ENCODE assay signal across 14 cellular contexts in genomic region chr4:78784255-78784654, GRCh38. TPM values are rescaled to one million over a fixed set of nuclear protein-coding genes. Genes with fewer than 3 reads are reported as not detected.
A peak's percentile ranks its signal among the peaks of the same experiment; 100 is the strongest.
DNase-seq lines count a peak whose midpoint lies in the region; ATAC-seq and TF ChIP-seq lines count a peak whose summit lies in the region.
"Had no signal": no experiment of that assay in that cellular context is flagged by ENCODE, and none has a peak within 500 bp of the region (broad histone marks: within the 10 kb centered on the region; RNA-seq: fewer than 3 reads in every experiment).

No MANE protein-coding gene starts in this region.

- H3K4me1 ChIP-seq in right atrium auricular region, result peaks cover 0 to 71% of the 10 kb centered on the region in 2 donors

- H3K27ac Mint-ChIP-seq in activated T-helper 2 cell treated with anti-CD3 and anti-CD28 coated beads, Interferon-gamma antibody, Interleukin-2, Interleukin-4, amounts not matched to agents 10 μg/mL and 5 μg/mL and 100 μg/mL, durations not matched to agents 14 hours and 24 hours and 36 hours, result no peak overlapping the region
- H3K27ac Mint-ChIP-seq: T-cell had no signal

- H3K4me1 Mint-ChIP-seq in activated T-helper 2 cell treated with anti-CD3 and anti-CD28 coated beads, Interferon-gamma antibody, Interleukin-2, Interleukin-4, amounts not matched to agents 10 μg/mL and 5 μg/mL and 100 μg/mL, durations not matched to agents 14 hours and 24 hours and 36 hours (ENCODE audit: low read depth), result peaks cover 9% of the 10 kb centered on the region

- no peaks in the 10 kb centered on the region for H3K27me3 ChIP-seq in AG04450 (ENCODE audit: control insufficient read depth, insufficient read depth, low read length)
- H3K27me3 ChIP-seq in right atrium auricular region, result no peaks in the 10 kb centered on the region
- H3K27me3 ChIP-seq: left lung had no signal

- H3K9me3 Mint-ChIP-seq in activated T-helper 2 cell treated with anti-CD3 and anti-CD28 coated beads, Interferon-gamma antibody, Interleukin-2, Interleukin-4, amounts not matched to agents 10 μg/mL and 5 μg/mL and 100 μg/mL, durations not matched to agents 14 hours and 24 hours and 36 hours, result no peaks in the 10 kb centered on the region
- H3K9me3 Mint-ChIP-seq: CD14-positive monocyte, T-cell had no signal

- H3K4me3 ChIP-seq in AG04450 (ENCODE audit: low read depth, low read length), result no peak overlapping the region
- H3K4me3 ChIP-seq in astrocyte of the cerebellum (ENCODE audit: low read depth, low read length), result no peak overlapping the region
- H3K4me3 ChIP-seq in right atrium auricular region, result no peak overlapping the region
- H3K4me3 ChIP-seq: left lung had no signal

- H3K36me3 ChIP-seq in right atrium auricular region, result no peaks in the 10 kb centered on the region
- H3K36me3 ChIP-seq: left lung had no signal

- TF ChIP-seq CTCF in AG04450 (IDR thresholded peaks at IDR 0.05; ENCODE audit: low read depth, low read length) (0 out of 2 replicates have a peak, but pooled peaks have one; percentile 2), astrocyte of the cerebellum (IDR thresholded peaks at IDR 0.05; ENCODE audit: low read depth, low read length, missing control alignments) (no peak), right atrium auricular region (IDR thresholded peaks at IDR 0.05) (no peak), GM10266 (IDR thresholded peaks at IDR 0.05; ENCODE audit: control insufficient read depth, insufficient read depth, low read depth, missing control alignments) (no peak)

- CTCF ChIA-PET in AG04450 (lab: Charles Lee), result interaction anchor here (0.5 to 1.8 kb wide), 3 partner anchors 79 to 88 kb away, joined by 4 to 6 read pairs (median 6); no protein-coding TSS in a partner anchor

- DNase-seq in AG04450 (ENCODE audit: low read depth, low spot score) (peak; percentile 65), HT1080 (ENCODE audit: low read depth) (peak; percentile 51), astrocyte of the cerebellum (ENCODE audit: low read depth) (peak; percentile 68), right atrium auricular region (ENCODE audit: low spot score) (no peak), GM10266 (ENCODE audit: extremely low spot score) (no peak)
- DNase-seq in activated T-helper 2 cell treated with anti-CD3 and anti-CD28 coated beads, Interferon-gamma antibody, Interleukin-2, Interleukin-4, amounts not matched to agents 10 μg/mL and 5 μg/mL and 100 μg/mL, durations not matched to agents 14 hours and 24 hours and 36 hours (ENCODE audit: low spot score), result no peak
- DNase-seq: activated CD8-positive, alpha-beta memory T cell treated with anti-CD3 and anti-CD28 coated beads, Interleukin-2, amount 50 U/mL, for 48 hours; left lung; NCI-H2171; stimulated activated CD4-positive, alpha-beta T cell treated with anti-CD3 and anti-CD28 coated beads, Interleukin-15, amount 100 ng/mL, for 24 hours; T-cell had no signal

- in situ Hi-C loops in astrocyte of the cerebellum (cut with HindIII; ENCODE audit: low sequenced_read_pairs), result no loop called here

- H3K9me3 ChIP-seq in AG04450 (ENCODE audit: control insufficient read depth, insufficient read depth, low read length), result no peaks in the 10 kb centered on the region
- H3K9me3 ChIP-seq in right atrium auricular region, result no peaks in the 10 kb centered on the region
- H3K9me3 ChIP-seq: left lung had no signal

- H3K36me3 Mint-ChIP-seq in activated T-helper 2 cell treated with anti-CD3 and anti-CD28 coated beads, Interferon-gamma antibody, Interleukin-2, Interleukin-4, amounts not matched to agents 10 μg/mL and 5 μg/mL and 100 μg/mL, durations not matched to agents 14 hours and 24 hours and 36 hours (ENCODE audit: low read depth), result peaks cover 3% of the 10 kb centered on the region

- ATAC-seq in HG03520 (IDR thresholded peaks at IDR 0.05; ENCODE audit: unreplicated experiment), result no peak
- ATAC-seq in HG03196 (IDR thresholded peaks at IDR 0.05; ENCODE audit: unreplicated experiment), result no peak
- ATAC-seq: left lung, T-cell had no signal

- H3K4me3 Mint-ChIP-seq in activated T-helper 2 cell treated with anti-CD3 and anti-CD28 coated beads, Interferon-gamma antibody, Interleukin-2, Interleukin-4, amounts not matched to agents 10 μg/mL and 5 μg/mL and 100 μg/mL, durations not matched to agents 14 hours and 24 hours and 36 hours (ENCODE audit: low read depth), result no peak overlapping the region
- H3K4me3 Mint-ChIP-seq: CD14-positive monocyte, T-cell had no signal

- POLR2A ChIA-PET in AG04450 (lab: Yijun Ruan, JAX), result interaction anchor here (1.0 kb wide), 1 partner anchor 215 kb away, joined by 3 read pairs; no protein-coding TSS in a partner anchor

- H3K27ac ChIP-seq in AG04450 (ENCODE audit: low read depth, low read length) (no peak overlapping the region), right atrium auricular region (peak overlapping the region; percentile 56 to 100)

- no peaks in the 10 kb centered on the region for H3K27me3 Mint-ChIP-seq in activated T-helper 2 cell treated with anti-CD3 and anti-CD28 coated beads, Interferon-gamma antibody, Interleukin-2, Interleukin-4, amounts not matched to agents 10 μg/mL and 5 μg/mL and 100 μg/mL, durations not matched to agents 14 hours and 24 hours and 36 hours (ENCODE audit: low read depth)
- H3K27me3 Mint-ChIP-seq: T-cell had no signal

- intact Hi-C loops in activated T-helper 2 cell treated with anti-CD3 and anti-CD28 coated beads, Interferon-gamma antibody, Interleukin-2, Interleukin-4, amounts not matched to agents 10 μg/mL and 5 μg/mL and 100 μg/mL, durations not matched to agents 14 hours and 24 hours and 36 hours (cut with micrococcal nuclease), result no loop called here

RNA-seq across cellular contexts. Expression of gene BMP2K, which starts 8.1 kb away (rescaled TPM):
- polyA plus RNA-seq in AG04450 (2011; rRNA removed), result 31.8 and 36.5 TPM in 2 replicates
- 33.9 and 62.4 TPM in 2 replicates for polyA minus RNA-seq in AG04450 (2011; rRNA and poly(A)+ RNA removed)
- 25.3 and 35.6 TPM in 2 replicates for total RNA-seq in HT1080 (2014; rRNA removed; shearing (Covaris generic))
- 18.2 and 22.6 TPM in 2 replicates for polyA plus RNA-seq in HT1080 (2015; cell fraction: cytosol; rRNA removed)
- 31.8 and 34.0 TPM in 2 replicates for polyA plus RNA-seq in HT1080 (2015; cell fraction: nucleus; rRNA removed)
- 10 to 100 TPM; 43.6 to 52.6 TPM for total RNA-seq in right atrium auricular region
- total RNA-seq in activated T-helper 2 cell treated with anti-CD3 and anti-CD28 coated beads, Interferon-gamma antibody, Interleukin-2, Interleukin-4, amounts not matched to agents 10 μg/mL and 5 μg/mL and 100 μg/mL, durations not matched to agents 14 hours and 24 hours and 36 hours, result 12.6 and 14.6 TPM in 2 replicates

Comparison
In these comparisons a context has a peak if more than half of its experiments do, and no peak if none do; other contexts are left out.
1. DNase-seq: peak in AG04450 (single experiment), HT1080 (single experiment) and astrocyte of the cerebellum (single experiment); none in right atrium auricular region (single experiment), GM10266 (single experiment) and activated T-helper 2 cell treated with anti-CD3 and anti-CD28 coated beads, Interferon-gamma antibody, Interleukin-2, Interleukin-4, amounts not matched to agents 10 μg/mL and 5 μg/mL and 100 μg/mL, durations not matched to agents 14 hours and 24 hours and 36 hours (single experiment).